15 cellular contexts compared by ENCODE assay signal in the genomic region with DNA sequence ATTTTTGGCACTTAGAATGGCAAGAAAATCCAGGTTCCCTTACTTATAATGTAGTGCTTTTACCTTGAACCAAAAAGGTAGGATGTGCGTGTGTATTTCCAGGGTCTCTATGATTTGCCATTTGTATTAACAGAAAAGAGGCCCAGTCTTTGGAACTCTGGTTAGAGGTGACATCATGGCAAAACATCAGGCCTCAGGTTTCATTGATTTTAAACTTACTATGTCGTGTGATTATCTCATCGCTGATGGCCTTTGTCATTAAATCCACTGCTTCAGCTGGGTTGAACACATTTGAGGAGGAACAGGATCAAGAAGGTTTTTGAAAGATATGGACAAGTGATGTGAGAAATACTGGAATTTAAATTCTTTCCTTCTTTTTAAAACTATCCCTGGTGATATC.
DNase-seq lines count a peak whose midpoint lies in the region; ATAC-seq and TF ChIP-seq lines count a peak whose summit lies in the region.
"Had no signal": no experiment of that assay in that cellular context is flagged by ENCODE, and none has a peak within 500 bp of the region (broad histone marks: within the 10 kb centered on the region; RNA-seq: fewer than 3 reads in every experiment).

No MANE protein-coding gene starts in this region.

- TF ChIP-seq POLR2A in body of pancreas (IDR thresholded peaks at IDR 0.05): no peak
- no peak for TF ChIP-seq POLR2A in uterus (IDR thresholded peaks at IDR 0.05)

- POLR2A ChIA-PET in Caco-2 (lab: Charles Lee): no interaction called here

- H3K9me3 Mint-ChIP-seq in Caco-2 (ENCODE audit: unreplicated experiment) (no peaks in the 10 kb centered on the region), nephron (no peaks in the 10 kb centered on the region)

- DNase-seq in Caco-2 (no peak), body of pancreas (no peak), uterus (no peak), activated T-cell treated with anti-CD3 and anti-CD28 coated beads for 4 hours (no peak)
- DNase-seq in activated CD4-positive, alpha-beta T cell treated with anti-CD3 and anti-CD28 coated beads, Interleukin-2, amount 50 U/mL, for 4 hours: no peak
- DNase-seq: BE2C; CD4-positive, alpha-beta memory T cell; DMS53; GF-D8; GM23248; IMR-90 had no signal

- 27 to 39% methylated on average over 3 of the region's 3 CpGs for WGBS in body of pancreas, 2 donors

- peaks cover 54% of the 10 kb centered on the region for H3K4me1 Mint-ChIP-seq in Caco-2 (ENCODE audit: low read depth, unreplicated experiment)
- H3K4me1 Mint-ChIP-seq in nephron: peaks cover 47% of the 10 kb centered on the region

- H3K4me1 ChIP-seq in Caco-2 (peaks cover 74% of the 10 kb centered on the region), body of pancreas (peaks cover 94% of the 10 kb centered on the region), uterus (peaks cover 13 to 16% of the 10 kb centered on the region in 2 donors)
- H3K4me1 ChIP-seq: BE2C had no signal

- H3K9me3 ChIP-seq in Caco-2 (no peaks in the 10 kb centered on the region), body of pancreas (no peaks in the 10 kb centered on the region), uterus (no peaks in the 10 kb centered on the region)
- H3K9me3 ChIP-seq: BE2C had no signal

- no peaks in the 10 kb centered on the region; the same call in 1 of the 2 replicates for H3K36me3 ChIP-seq in Caco-2 (ENCODE audit: control insufficient read depth, insufficient read depth, low read length)
- no peaks in the 10 kb centered on the region for H3K36me3 ChIP-seq in body of pancreas (replicated peaks in 1 of 2; ENCODE audit: insufficient read depth in 1 of 2, low read depth in 2 of 2)
- no peaks in the 10 kb centered on the region for H3K36me3 ChIP-seq in uterus
- H3K36me3 ChIP-seq: BE2C had no signal

- H3K27me3 ChIP-seq in Caco-2 (replicated peaks; ENCODE audit: control insufficient read depth, insufficient read depth, low read length): no peaks in the 10 kb centered on the region
- H3K27me3 ChIP-seq in body of pancreas: no peaks in the 10 kb centered on the region
- H3K27me3 ChIP-seq in uterus: no peaks in the 10 kb centered on the region
- H3K27me3 ChIP-seq: BE2C had no signal

- H3K27ac Mint-ChIP-seq in Caco-2 (ENCODE audit: unreplicated experiment) (peak overlapping the region; percentile 28), nephron (peak overlapping the region in 2 of 3 experiments; percentile 6 to 32)
- H3K27ac Mint-ChIP-seq: CD4-positive, alpha-beta memory T cell had no signal

- H3K4me3 Mint-ChIP-seq in Caco-2 (ENCODE audit: unreplicated experiment) (no peak overlapping the region), nephron (no peak overlapping the region)
- H3K4me3 Mint-ChIP-seq: CD4-positive, alpha-beta memory T cell had no signal

- BruUV-seq in Caco-2 (replicated peaks; lab: Mats Ljungman, UMichigan): no TSS peak

- no peak overlapping the region for H3K4me3 ChIP-seq in Caco-2 (ENCODE audit: low read depth, low read length)
- no peak overlapping the region for H3K4me3 ChIP-seq in body of pancreas
- H3K4me3 ChIP-seq in uterus: no peak overlapping the region
- H3K4me3 ChIP-seq: GM23248 had no signal

- CTCF ChIA-PET in Caco-2 (lab: Charles Lee): no interaction called here

- H3K27ac ChIP-seq in body of pancreas (peak overlapping the region in 3 of 4 donors; percentile 27 to 77 (median 67)), uterus (peak overlapping the region; percentile 83 to 89)
- H3K27ac ChIP-seq: C4-2B, GM23248 had no signal

- no peaks in the 10 kb centered on the region for H3K27me3 Mint-ChIP-seq in Caco-2 (ENCODE audit: insufficient read depth, unreplicated experiment)
- H3K27me3 Mint-ChIP-seq in nephron (ENCODE audit: low read depth): no peaks in the 10 kb centered on the region

- TF ChIP-seq CTCF in Caco-2 (IDR thresholded peaks at IDR 0.05; ENCODE audit: insufficient read depth in 1 of 2, low read depth in 1 of 2, low read length in 1 of 2, severe bottlenecking in 1 of 2, unreplicated experiment in 1 of 2): no peak
- TF ChIP-seq CTCF in body of pancreas (IDR thresholded peaks at IDR 0.05): no peak
- TF ChIP-seq CTCF in nephron (IDR thresholded peaks at IDR 0.05; ENCODE audit: unreplicated experiment in 3 of 3): no peak
- TF ChIP-seq CTCF in uterus (IDR thresholded peaks at IDR 0.05): no peak

- ATAC-seq in body of pancreas (no peak), HG02840 (IDR thresholded peaks at IDR 0.05; ENCODE audit: low FRiP score, unreplicated experiment) (no peak)
- ATAC-seq: HCT116 had no signal

- H3K36me3 Mint-ChIP-seq in Caco-2 (ENCODE audit: insufficient read depth, unreplicated experiment) (peaks cover 39% of the 10 kb centered on the region), nephron (ENCODE audit: low read depth) (peaks cover 18% of the 10 kb centered on the region)
- H3K36me3 Mint-ChIP-seq: CD4-positive, alpha-beta memory T cell had no signal

- intact Hi-C loops in Caco-2 (cut with micrococcal nuclease; ENCODE audit: unreplicated experiment) (no loop called here), body of pancreas (cut with DNase I) (no loop called here), uterus (cut with DNase I; ENCODE audit: low total_unique reads) (no loop called here)
